13 cellular contexts compared by ENCODE assay signal in genomic region chr11:126310992-126311310, GRCh38. TPM values are rescaled to one million over a fixed set of nuclear protein-coding genes. Genes with fewer than 3 reads are reported as not detected.
DNase-seq lines count a peak whose midpoint lies in the region; ATAC-seq and TF ChIP-seq lines count a peak whose summit lies in the region.
"Had no signal": no experiment of that assay in that cellular context is flagged by ENCODE, and none has a peak within 500 bp of the region (broad histone marks: within the 10 kb centered on the region; RNA-seq: fewer than 3 reads in every experiment).

No MANE protein-coding gene starts in this region.

- TF ChIP-seq EP300 in SK-N-SH (IDR thresholded peaks at IDR 0.05; ENCODE audit: borderline replicate concordance in 1 of 2, low read depth in 1 of 2, low read length in 1 of 2) (no peak), tibial nerve (IDR thresholded peaks at IDR 0.05) (no peak)

- 82% methylated on average over 5 of the region's 6 CpGs for WGBS in SK-N-SH (ENCODE audit: low lambda C conversion rate)
- 50 to 64% methylated on average over 6 of the region's 6 CpGs for WGBS in tibial nerve, 2 donors

- peak overlapping the region; percentile 5 for H3K27ac Mint-ChIP-seq in activated CD4-positive, alpha-beta T cell treated with anti-CD3 and anti-CD28 coated beads, Interleukin-2, amount 10 ng/mL, durations not matched to agents 7 days and 5 days
- peak overlapping the region; percentile 63 for H3K27ac Mint-ChIP-seq in stimulated activated effector memory CD8-positive, alpha-beta T cell treated with anti-CD3 and anti-CD28 coated beads, Interleukin-12 subunit alpha, Interleukin-12 subunit beta, amount 100 ng/mL, for 72 hours
- H3K27ac Mint-ChIP-seq: activated T-cell treated with anti-CD3 and anti-CD28 coated beads, Interleukin-2, amount 50 U/mL, for 72 hours had no signal

- POLR2A ChIA-PET in activated CD4-positive, alpha-beta T cell treated with anti-CD3 and anti-CD28 coated beads, Interleukin-2, amount 10 ng/mL, durations not matched to agents 7 days and 5 days (lab: Charles Lee) = no interaction called here
- POLR2A ChIA-PET in SK-N-SH (lab: Yijun Ruan, JAX) = interaction anchor here (1.6 kb wide), 1 partner anchor 170 kb away, joined by 12 read pairs; no protein-coding TSS in a partner anchor

- TF ChIP-seq CTCF in SK-N-SH (IDR thresholded peaks at IDR 0.05) = no peak
- TF ChIP-seq CTCF in lower lobe of right lung (IDR thresholded peaks at IDR 0.05) = no peak
- no peak for TF ChIP-seq CTCF in tibial nerve (IDR thresholded peaks at IDR 0.05)
- TF ChIP-seq CTCF in GM20000 (IDR thresholded peaks at IDR 0.05; ENCODE audit: extremely low read depth, missing control alignments) = no peak
- no peak for TF ChIP-seq CTCF in GM10266 (IDR thresholded peaks at IDR 0.05; ENCODE audit: control insufficient read depth, insufficient read depth, low read depth, missing control alignments)

- no peaks in the 10 kb centered on the region for H3K9me3 Mint-ChIP-seq in activated CD4-positive, alpha-beta T cell treated with anti-CD3 and anti-CD28 coated beads, Interleukin-2, amount 10 ng/mL, durations not matched to agents 7 days and 5 days
- no peaks in the 10 kb centered on the region for H3K9me3 Mint-ChIP-seq in stimulated activated effector memory CD8-positive, alpha-beta T cell treated with anti-CD3 and anti-CD28 coated beads, Interleukin-12 subunit alpha, Interleukin-12 subunit beta, amount 100 ng/mL, for 72 hours
- H3K9me3 Mint-ChIP-seq: activated T-cell treated with anti-CD3 and anti-CD28 coated beads, Interleukin-2, amount 50 U/mL, for 72 hours had no signal

- H3K36me3 Mint-ChIP-seq in activated CD4-positive, alpha-beta T cell treated with anti-CD3 and anti-CD28 coated beads, Interleukin-2, amount 10 ng/mL, durations not matched to agents 7 days and 5 days (ENCODE audit: low read depth) = peaks cover 43% of the 10 kb centered on the region
- H3K36me3 Mint-ChIP-seq in stimulated activated effector memory CD8-positive, alpha-beta T cell treated with anti-CD3 and anti-CD28 coated beads, Interleukin-12 subunit alpha, Interleukin-12 subunit beta, amount 100 ng/mL, for 72 hours = peaks cover 72% of the 10 kb centered on the region

- H3K4me1 Mint-ChIP-seq in activated CD4-positive, alpha-beta T cell treated with anti-CD3 and anti-CD28 coated beads, Interleukin-2, amount 10 ng/mL, durations not matched to agents 7 days and 5 days = peaks cover 24% of the 10 kb centered on the region
- peaks cover 32% of the 10 kb centered on the region for H3K4me1 Mint-ChIP-seq in stimulated activated effector memory CD8-positive, alpha-beta T cell treated with anti-CD3 and anti-CD28 coated beads, Interleukin-12 subunit alpha, Interleukin-12 subunit beta, amount 100 ng/mL, for 72 hours

- TF ChIP-seq RAD21 in SK-N-SH (IDR thresholded peaks at IDR 0.05; ENCODE audit: low read length) = no peak

- H4K20me1 ChIP-seq in SK-N-SH (ENCODE audit: insufficient read depth) = no peaks in the 10 kb centered on the region

- no peak for ATAC-seq in lower lobe of right lung
- no peak for ATAC-seq in stimulated activated effector memory CD8-positive, alpha-beta T cell treated with anti-CD3 and anti-CD28 coated beads, Interleukin-12 subunit alpha, Interleukin-12 subunit beta, amount 100 ng/mL, for 72 hours

- no peaks in the 10 kb centered on the region for H3K27me3 ChIP-seq in SK-N-SH (ENCODE audit: insufficient read depth)
- H3K27me3 ChIP-seq in lower lobe of right lung (ENCODE audit: low read depth) = no peaks in the 10 kb centered on the region
- no peaks in the 10 kb centered on the region for H3K27me3 ChIP-seq in tibial nerve
- H3K27me3 ChIP-seq: adrenal gland; BLaER1 treated with 17β-estradiol and CSF1 and Interleukin-3, amounts not matched to agents 10 nM and 100 nM; thyroid gland had no signal

- peak overlapping the region; percentile 25; the same call in 1 of the 2 replicates for H3K4me2 ChIP-seq in SK-N-SH

- H3K4me1 ChIP-seq in SK-N-SH (ENCODE audit: control insufficient read depth in 1 of 2, insufficient read depth in 2 of 2, low read depth in 1 of 2, low read length in 1 of 2) = peaks cover 4% of the 10 kb centered on the region in 2 experiments; a peak in 2 of 4 replicates
- H3K4me1 ChIP-seq in lower lobe of right lung = peaks cover 24% of the 10 kb centered on the region
- H3K4me1 ChIP-seq in tibial nerve = peaks cover 0 to 57% (median 15%) of the 10 kb centered on the region in 4 donors

- no peaks in the 10 kb centered on the region for H3K9me2 ChIP-seq in SK-N-SH

- no peak overlapping the region for H3K4me3 Mint-ChIP-seq in activated CD4-positive, alpha-beta T cell treated with anti-CD3 and anti-CD28 coated beads, Interleukin-2, amount 10 ng/mL, durations not matched to agents 7 days and 5 days
- no peak overlapping the region for H3K4me3 Mint-ChIP-seq in stimulated activated effector memory CD8-positive, alpha-beta T cell treated with anti-CD3 and anti-CD28 coated beads, Interleukin-12 subunit alpha, Interleukin-12 subunit beta, amount 100 ng/mL, for 72 hours
- H3K4me3 Mint-ChIP-seq: activated T-cell treated with anti-CD3 and anti-CD28 coated beads, Interleukin-2, amount 50 U/mL, for 72 hours had no signal

- TF ChIP-seq POLR2A in tibial nerve (IDR thresholded peaks at IDR 0.05) = no peak

- intact Hi-C loops in lower lobe of right lung (cut with DNase I) = no loop called here

- H3K9ac ChIP-seq in SK-N-SH = no peak overlapping the region
- H3K9ac ChIP-seq: BLaER1 treated with 17β-estradiol and CSF1 and Interleukin-3, amounts not matched to agents 10 nM and 100 nM had no signal

- H3K4me3 ChIP-seq in SK-N-SH (ENCODE audit: low read depth in 2 of 2, low read length in 1 of 2) (no peak overlapping the region), lower lobe of right lung (no peak overlapping the region), tibial nerve (no peak overlapping the region)
- H3K4me3 ChIP-seq: adrenal gland; BLaER1 treated with 17β-estradiol and CSF1 and Interleukin-3, amounts not matched to agents 10 nM and 100 nM; thyroid gland had no signal

- no peak overlapping the region for H2AFZ ChIP-seq in SK-N-SH (ENCODE audit: low read depth)

- peaks cover 6 to 11% of the 10 kb centered on the region in 2 experiments for H3K36me3 ChIP-seq in SK-N-SH (replicated peaks in 1 of 2; ENCODE audit: control insufficient read depth in 1 of 2, insufficient read depth in 2 of 2, low read length in 1 of 2)
- H3K36me3 ChIP-seq in lower lobe of right lung = peaks cover 45% of the 10 kb centered on the region
- H3K36me3 ChIP-seq in tibial nerve = peaks cover 0 to 29% (median 0%) of the 10 kb centered on the region in 3 donors
- H3K36me3 ChIP-seq: adrenal gland, thyroid gland had no signal

- H3K9me3 ChIP-seq in SK-N-SH = no peaks in the 10 kb centered on the region
- H3K9me3 ChIP-seq in lower lobe of right lung = no peaks in the 10 kb centered on the region
- no peaks in the 10 kb centered on the region for H3K9me3 ChIP-seq in tibial nerve
- H3K9me3 ChIP-seq: adrenal gland, thyroid gland had no signal

- H3K27ac ChIP-seq in SK-N-SH (ENCODE audit: low read depth in 2 of 2, low read length in 1 of 2) (no peak overlapping the region), lower lobe of right lung (peak overlapping the region; percentile 60), tibial nerve (peak overlapping the region in 1 of 4 donors; percentile 48)
- H3K27ac ChIP-seq: BLaER1 treated with 17β-estradiol and CSF1 and Interleukin-3, amounts not matched to agents 10 nM and 100 nM; thyroid gland had no signal

- CTCF ChIA-PET in activated CD4-positive, alpha-beta T cell treated with anti-CD3 and anti-CD28 coated beads, Interleukin-2, amount 10 ng/mL, durations not matched to agents 7 days and 5 days (lab: Charles Lee) = interaction anchor here (0.5 to 2.6 kb wide), 16 partner anchors 8 to 173 kb away, joined by 3 to 10 read pairs (median 4); no protein-coding TSS in a partner anchor
- CTCF ChIA-PET in SK-N-SH (lab: Yijun Ruan, JAX) = interaction anchor here (0.6 to 10.0 kb wide), 51 partner anchors 8 to 1035 kb away, joined by 3 to 172 read pairs (median 5); partner anchors contain the start of genes ST3GAL4 and TIRAP

- H3K79me2 ChIP-seq in SK-N-SH (ENCODE audit: insufficient read depth) = no peaks in the 10 kb centered on the region

- H3K27me3 Mint-ChIP-seq in activated CD4-positive, alpha-beta T cell treated with anti-CD3 and anti-CD28 coated beads, Interleukin-2, amount 10 ng/mL, durations not matched to agents 7 days and 5 days = no peaks in the 10 kb centered on the region

- peaks cover 18% of the 10 kb centered on the region for H3F3A ChIP-seq in SK-N-SH (replicated peaks; ENCODE audit: insufficient read depth)

- DNase-seq in activated CD4-positive, alpha-beta T cell treated with anti-CD3 and anti-CD28 coated beads, Interleukin-2, amount 10 ng/mL, durations not matched to agents 7 days and 5 days = no peak
- DNase-seq in activated CD4-positive, alpha-beta T cell treated with anti-CD3 and anti-CD28 coated beads for 4 hours = no peak
- DNase-seq in SK-N-SH = no peak
- DNase-seq in lower lobe of right lung = no peak
- no peak for DNase-seq in stimulated activated effector memory CD8-positive, alpha-beta T cell treated with anti-CD3 and anti-CD28 coated beads, Interleukin-12 subunit alpha, Interleukin-12 subunit beta, amount 100 ng/mL, for 72 hours (ENCODE audit: low spot score in 2 of 2)
- DNase-seq in tibial nerve (ENCODE audit: low spot score in 2 of 2) = no peak
- no peak for DNase-seq in GM20000 (ENCODE audit: low spot score)
- no peak for DNase-seq in GM10266 (ENCODE audit: extremely low spot score)
- DNase-seq: NCI-H2171 had no signal

RNA-seq across cellular contexts. Expression of gene DCPS, which starts 7.1 kb away (rescaled TPM):
- 10 to 100 TPM; 33.1 to 33.5 TPM for total RNA-seq in activated CD4-positive, alpha-beta T cell treated with anti-CD3 and anti-CD28 coated beads, Interleukin-2, amount 10 ng/mL, durations not matched to agents 7 days and 5 days
- 35.5 and 48.1 TPM in 2 replicates for polyA plus RNA-seq in SK-N-SH (2012; rRNA removed)
- 33.3 and 42.8 TPM in 2 replicates for polyA plus RNA-seq in SK-N-SH (2012; cell fraction: cytosol; rRNA removed)
- polyA plus RNA-seq in SK-N-SH (2012; cell fraction: nucleus; rRNA removed) = 18.5 and 21.6 TPM in 2 replicates
- total RNA-seq in lower lobe of right lung = 14.7 TPM
- 10 to 100 TPM in 2 of 4 donors, 1 to 10 TPM in 2; 7.1 to 16.4 (median 11.9) TPM for total RNA-seq in tibial nerve

RNA-seq across cellular contexts. Expression of gene TIRAP, which starts 28.1 kb away (rescaled TPM):
- total RNA-seq in activated CD4-positive, alpha-beta T cell treated with anti-CD3 and anti-CD28 coated beads, Interleukin-2, amount 10 ng/mL, durations not matched to agents 7 days and 5 days = 10 to 100 TPM; 13.5 to 14.0 TPM
- 5.5 and 6.2 TPM in 2 replicates for polyA plus RNA-seq in SK-N-SH (2012; rRNA removed)
- polyA plus RNA-seq in SK-N-SH (2012; cell fraction: cytosol; rRNA removed) = 3.3 and 4.3 TPM in 2 replicates
- polyA plus RNA-seq in SK-N-SH (2012; cell fraction: nucleus; rRNA removed) = 8.1 and 8.3 TPM in 2 replicates
- total RNA-seq in lower lobe of right lung (15.2 TPM), tibial nerve (10 to 100 TPM; 13.8 to 16.3 (median 14.6) TPM)

RNA-seq across cellular contexts. Expression of gene FOXRED1, which starts 42.0 kb away (rescaled TPM):
- total RNA-seq in activated CD4-positive, alpha-beta T cell treated with anti-CD3 and anti-CD28 coated beads, Interleukin-2, amount 10 ng/mL, durations not matched to agents 7 days and 5 days = 10 to 100 TPM; 34.8 to 43.4 TPM
- polyA plus RNA-seq in SK-N-SH (2012; rRNA removed) = 35.2 and 41.3 TPM in 2 replicates
- polyA plus RNA-seq in SK-N-SH (2012; cell fraction: cytosol; rRNA removed) = 19.1 and 27.7 TPM in 2 replicates
- 91.3 and 111 TPM in 2 replicates for polyA plus RNA-seq in SK-N-SH (2012; cell fraction: nucleus; rRNA removed)
- 16.6 TPM for total RNA-seq in lower lobe of right lung
- 10 to 100 TPM; 17.9 to 29.5 (median 20.4) TPM for total RNA-seq in tibial nerve

RNA-seq across cellular contexts. Expression of gene SRPRA, which starts 42.3 kb away (rescaled TPM):
- total RNA-seq in activated CD4-positive, alpha-beta T cell treated with anti-CD3 and anti-CD28 coated beads, Interleukin-2, amount 10 ng/mL, durations not matched to agents 7 days and 5 days = 100 to 1,000 TPM; 107 to 110 TPM
- polyA plus RNA-seq in SK-N-SH (2012; rRNA removed) = 129 and 158 TPM in 2 replicates
- polyA plus RNA-seq in SK-N-SH (2012; cell fraction: cytosol; rRNA removed) = 94.8 and 121 TPM in 2 replicates
- 183 and 214 TPM in 2 replicates for polyA plus RNA-seq in SK-N-SH (2012; cell fraction: nucleus; rRNA removed)
- 108 TPM for total RNA-seq in lower lobe of right lung
- total RNA-seq in tibial nerve = 10 to 100 TPM; 64.9 to 90.0 (median 80.4) TPM

RNA-seq across cellular contexts. Expression of gene ST3GAL4, which starts 44.5 kb away (rescaled TPM):
- total RNA-seq in activated CD4-positive, alpha-beta T cell treated with anti-CD3 and anti-CD28 coated beads, Interleukin-2, amount 10 ng/mL, durations not matched to agents 7 days and 5 days = 1 to 10 TPM; 7.5 to 7.6 TPM
- polyA plus RNA-seq in SK-N-SH (2012; rRNA removed) = 27.1 and 32.0 TPM in 2 replicates
- polyA plus RNA-seq in SK-N-SH (2012; cell fraction: cytosol; rRNA removed) = 20.6 and 30.3 TPM in 2 replicates
- polyA plus RNA-seq in SK-N-SH (2012; cell fraction: nucleus; rRNA removed) = 23.7 and 26.9 TPM in 2 replicates
- total RNA-seq in lower lobe of right lung (26.2 TPM), tibial nerve (100 to 1,000 TPM in 2 of 4 donors, 10 to 100 TPM in 2; 68.1 to 162 (median 122) TPM)
